In genomic region chr19:57434386-57435061, GRCh38 we compare ENCODE assay signal across 2 cellular contexts.
TF ChIP-seq lines count a peak whose summit lies in the region.

No MANE protein-coding gene starts in this region.

TF ChIP-seq in HEK293, 187 proteins besides CTCF, POLR2A, EP300 and RAD21 (continued from another document and continues in another):
- no peak for TF ChIP-seq REST (tag by site-specific recombination; IDR thresholded peaks at IDR 0.05)
- no peak for TF ChIP-seq FEZF1 (tag by site-specific recombination; IDR thresholded peaks at IDR 0.05)
- no peak for TF ChIP-seq ZNF223 (tag by site-specific recombination; IDR thresholded peaks at IDR 0.05)
- TF ChIP-seq ZBTB10 (tag by site-specific recombination; IDR thresholded peaks at IDR 0.05) = no peak
- no peak for TF ChIP-seq ZNF548 (tag by site-specific recombination; IDR thresholded peaks at IDR 0.05)
- no peak for TF ChIP-seq SALL2 (tag by site-specific recombination; IDR thresholded peaks at IDR 0.05; ENCODE audit: borderline replicate concordance)
- TF ChIP-seq ZBTB21 (tag by site-specific recombination; IDR thresholded peaks at IDR 0.05) = no peak
- TF ChIP-seq ZBTB11 (tag by site-specific recombination; conservative IDR thresholded peaks at IDR 0.05; ENCODE audit: low read depth) = 0 out of 2 replicates have a peak, but pooled peaks have one; percentile 7
- no peak for TF ChIP-seq ZBTB6 (tag by site-specific recombination; IDR thresholded peaks at IDR 0.05)
- 0 out of 2 replicates have a peak, but pooled peaks have one; percentile 50 for TF ChIP-seq ZNF768 (tag by site-specific recombination; IDR thresholded peaks at IDR 0.05)
- no peak for TF ChIP-seq ZNF324 (tag by site-specific recombination; IDR thresholded peaks at IDR 0.05)
- no peak for TF ChIP-seq ZNF335 (tag by site-specific recombination; conservative IDR thresholded peaks at IDR 0.05)
- TF ChIP-seq ZNF146 (tag by site-specific recombination; IDR thresholded peaks at IDR 0.05) = no peak

TF ChIP-seq in SK-N-SH treated with all-trans-retinoic acid at 6 μM for 48 hours, 23 proteins besides CTCF, POLR2A, EP300 and RAD21 (continued from another document):
- no peak for TF ChIP-seq TSHZ2 (CRISPR knock-in tag; IDR thresholded peaks at IDR 0.05)
